16 cellular contexts compared by ENCODE assay signal in genomic region chr10:27893320-27894014, GRCh38.
DNase-seq lines count a peak whose midpoint lies in the region; ATAC-seq and TF ChIP-seq lines count a peak whose summit lies in the region.
"Had no signal": no experiment of that assay in that cellular context is flagged by ENCODE, and none has a peak within 500 bp of the region (broad histone marks: within the 10 kb centered on the region; RNA-seq: fewer than 3 reads in every experiment).

No MANE protein-coding gene starts in this region.

- no peaks in the 10 kb centered on the region for H3K79me2 ChIP-seq in Loucy (ENCODE audit: insufficient read depth, low read length)

- H3K9me3 Mint-ChIP-seq in activated naive CD4-positive, alpha-beta T cell treated with anti-CD3 and anti-CD28 coated beads, Interleukin-2, amount 10 ng/mL, durations not matched to agents 7 days and 5 days, result peaks cover 2% of the 10 kb centered on the region
- no peaks in the 10 kb centered on the region for H3K9me3 Mint-ChIP-seq in type B pancreatic cell
- H3K9me3 Mint-ChIP-seq: activated T-cell treated with anti-CD3 and anti-CD28 coated beads, Interleukin-2, amount 50 U/mL, for 4 hours had no signal

- DNase-seq in EL, result peak; percentile 20
- DNase-seq in epithelial cell of proximal tubule (ENCODE audit: low read depth), result peak; percentile 72
- peak; percentile 35 for DNase-seq in pulmonary artery endothelial cell (ENCODE audit: low read depth, low spot score)
- DNase-seq in activated naive CD4-positive, alpha-beta T cell treated with anti-CD3 and anti-CD28 coated beads, Interleukin-2, amount 10 ng/mL, durations not matched to agents 7 days and 5 days, result no peak
- DNase-seq in type B pancreatic cell (ENCODE audit: extremely low spot score, unreplicated experiment), result no peak
- DNase-seq in heart right ventricle, result no peak
- DNase-seq: activated CD4-positive, alpha-beta T cell treated with anti-CD3 and anti-CD28 coated beads for 48 hours; activated T-cell treated with anti-CD3 and anti-CD28 coated beads, Interleukin-2, amount 50 U/mL, for 4 hours; KG1; NCI-H187 treated with DMSO at 0.1 percent for 48 hours; NCI-H524 treated with DMSO at 0.1 percent for 48 hours had no signal

- H3K27ac Mint-ChIP-seq in activated naive CD4-positive, alpha-beta T cell treated with anti-CD3 and anti-CD28 coated beads, Interleukin-2, amount 10 ng/mL, durations not matched to agents 7 days and 5 days, result no peak overlapping the region
- H3K27ac Mint-ChIP-seq in type B pancreatic cell, result no peak overlapping the region
- H3K27ac Mint-ChIP-seq: natural killer cell treated with Interleukin-12 subunit alpha and Interleukin-12 subunit beta and Interleukin-15 and Interleukin-18, amount 100 ng/mL, for 72 hours; stimulated activated naive CD8-positive, alpha-beta T cell treated with anti-CD3 and anti-CD28 coated beads, Interleukin-15, Interleukin-2, amounts not matched to agents 100 ng/mL and 50 ng/mL, for 24 hours had no signal

- H2AFZ ChIP-seq in Loucy (ENCODE audit: low read length), result no peak overlapping the region

- H3K9me3 ChIP-seq in Loucy (ENCODE audit: insufficient read depth, low read depth, low read length), result no peaks in the 10 kb centered on the region
- peaks cover 0 to 7% (median 0%) of the 10 kb centered on the region in 11 donors for H3K9me3 ChIP-seq in heart right ventricle

- intact Hi-C loops in heart right ventricle (cut with DNase I), result no loop called here

- peaks cover 9% of the 10 kb centered on the region for H3K27me3 Mint-ChIP-seq in activated naive CD4-positive, alpha-beta T cell treated with anti-CD3 and anti-CD28 coated beads, Interleukin-2, amount 10 ng/mL, durations not matched to agents 7 days and 5 days
- H3K27me3 Mint-ChIP-seq in type B pancreatic cell, result no peaks in the 10 kb centered on the region
- H3K27me3 Mint-ChIP-seq: stimulated activated naive CD8-positive, alpha-beta T cell treated with anti-CD3 and anti-CD28 coated beads, Interleukin-15, Interleukin-2, amounts not matched to agents 100 ng/mL and 50 ng/mL, for 24 hours had no signal

- 65 to 68% methylated on average over 7 of the region's 7 CpGs for WGBS in heart right ventricle, 2 donors

- no peaks in the 10 kb centered on the region for H3K36me3 ChIP-seq in Loucy (ENCODE audit: insufficient read depth, low read length)
- no peaks in the 10 kb centered on the region for H3K36me3 ChIP-seq in heart right ventricle

- TF ChIP-seq CTCF in Loucy (conservative IDR thresholded peaks at IDR 0.05; ENCODE audit: low read length) (no peak), epithelial cell of proximal tubule (conservative IDR thresholded peaks at IDR 0.05; ENCODE audit: low read depth, low read length) (no peak), type B pancreatic cell (conservative IDR thresholded peaks at IDR 0.05) (no peak), heart right ventricle (IDR thresholded peaks at IDR 0.05) (no peak)

- H3K4me1 ChIP-seq in Loucy (ENCODE audit: insufficient read depth, low read length, poor library complexity, severe bottlenecking) (peaks cover 13% of the 10 kb centered on the region), heart right ventricle (no peaks in the 10 kb centered on the region)

- H3F3A ChIP-seq in Loucy (ENCODE audit: low read depth), result no peaks in the 10 kb centered on the region

- H3K36me3 Mint-ChIP-seq in activated naive CD4-positive, alpha-beta T cell treated with anti-CD3 and anti-CD28 coated beads, Interleukin-2, amount 10 ng/mL, durations not matched to agents 7 days and 5 days, result no peaks in the 10 kb centered on the region
- no peaks in the 10 kb centered on the region for H3K36me3 Mint-ChIP-seq in type B pancreatic cell
- H3K36me3 Mint-ChIP-seq: natural killer cell treated with Interleukin-12 subunit alpha and Interleukin-12 subunit beta and Interleukin-15 and Interleukin-18, amount 100 ng/mL, for 72 hours had no signal

- no peaks in the 10 kb centered on the region for H3K9me2 ChIP-seq in Loucy (replicated peaks; ENCODE audit: low read depth, low read length)

- H3K9ac ChIP-seq in Loucy (ENCODE audit: low read depth, low read length, poor library complexity, severe bottlenecking), result no peak overlapping the region

- no peak overlapping the region for H3K4me3 Mint-ChIP-seq in activated naive CD4-positive, alpha-beta T cell treated with anti-CD3 and anti-CD28 coated beads, Interleukin-2, amount 10 ng/mL, durations not matched to agents 7 days and 5 days
- H3K4me3 Mint-ChIP-seq in type B pancreatic cell, result no peak overlapping the region
- H3K4me3 Mint-ChIP-seq: activated T-cell treated with anti-CD3 and anti-CD28 coated beads, Interleukin-2, amount 50 U/mL, for 4 hours; natural killer cell treated with Interleukin-12 subunit alpha and Interleukin-12 subunit beta and Interleukin-15 and Interleukin-18, amount 100 ng/mL, for 72 hours; stimulated activated naive CD8-positive, alpha-beta T cell treated with anti-CD3 and anti-CD28 coated beads, Interleukin-15, Interleukin-2, amounts not matched to agents 100 ng/mL and 50 ng/mL, for 24 hours had no signal

- H4K20me1 ChIP-seq in Loucy (ENCODE audit: insufficient read depth, low read length, poor library complexity, severe bottlenecking), result no peaks in the 10 kb centered on the region

- H3K4me2 ChIP-seq in Loucy (ENCODE audit: low read depth, low read length, poor library complexity, severe bottlenecking), result peak overlapping the region; percentile 9

- no peak for ATAC-seq in HG03342 (IDR thresholded peaks at IDR 0.05; ENCODE audit: unreplicated experiment)
- ATAC-seq in heart right ventricle, result no peak
- ATAC-seq: activated T-cell treated with anti-CD3 and anti-CD28 coated beads, Interleukin-2, amount 50 U/mL, for 4 hours; left lobe of liver; natural killer cell treated with Interleukin-12 subunit alpha and Interleukin-12 subunit beta and Interleukin-15 and Interleukin-18, amount 100 ng/mL, for 72 hours had no signal

- CTCF ChIA-PET in activated naive CD4-positive, alpha-beta T cell treated with anti-CD3 and anti-CD28 coated beads, Interleukin-2, amount 10 ng/mL, durations not matched to agents 7 days and 5 days (lab: Charles Lee), result no interaction called here

- no peak overlapping the region for H3K27ac ChIP-seq in heart right ventricle

- H3K27me3 ChIP-seq in Loucy (ENCODE audit: insufficient read depth, low read length, poor library complexity, severe bottlenecking), result no peaks in the 10 kb centered on the region
- H3K27me3 ChIP-seq in heart right ventricle, result no peaks in the 10 kb centered on the region

- no peaks in the 10 kb centered on the region for H3K4me1 Mint-ChIP-seq in activated naive CD4-positive, alpha-beta T cell treated with anti-CD3 and anti-CD28 coated beads, Interleukin-2, amount 10 ng/mL, durations not matched to agents 7 days and 5 days
- no peaks in the 10 kb centered on the region for H3K4me1 Mint-ChIP-seq in type B pancreatic cell (ENCODE audit: unreplicated experiment)

- H3K4me3 ChIP-seq in Loucy (ENCODE audit: low read length, poor library complexity, severe bottlenecking), result no peak overlapping the region
- no peak overlapping the region for H3K4me3 ChIP-seq in epithelial cell of proximal tubule (ENCODE audit: low read depth, low read length)
- no peak overlapping the region for H3K4me3 ChIP-seq in heart right ventricle

Comparison
In these comparisons a context has a peak if more than half of its experiments do, and no peak if none do; other contexts are left out.
1. DNase-seq: peak in EL (single experiment), epithelial cell of proximal tubule (single experiment) and pulmonary artery endothelial cell (single experiment); none in activated naive CD4-positive, alpha-beta T cell treated with anti-CD3 and anti-CD28 coated beads, Interleukin-2, amount 10 ng/mL, durations not matched to agents 7 days and 5 days (single experiment), type B pancreatic cell (single experiment) and heart right ventricle (0 of 2).